Comparison of ENCODE assay signal across 27 cellular contexts in the genomic region with DNA sequence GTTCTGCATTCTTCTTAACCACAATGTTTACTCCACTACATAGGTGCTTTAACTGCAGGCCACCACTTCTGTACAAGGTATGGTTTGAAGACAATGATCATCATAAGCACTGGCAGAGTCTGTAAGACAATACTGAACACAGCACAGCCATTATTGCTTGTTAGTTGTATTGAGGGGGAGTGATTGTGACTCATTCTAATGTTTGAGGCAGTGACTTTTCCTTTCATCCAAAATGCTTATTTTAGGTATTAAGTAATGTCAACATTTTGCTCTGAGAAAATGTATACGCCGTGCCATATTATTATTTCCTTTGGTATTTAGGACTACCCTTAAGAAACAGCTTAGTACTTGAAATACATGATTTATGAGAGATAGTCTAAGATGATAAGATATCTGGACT.
DNase-seq lines count a peak whose midpoint lies in the region; FAIRE-seq and TF ChIP-seq lines count a peak whose summit lies in the region.
"Had no signal": no experiment of that assay in that cellular context is flagged by ENCODE, and none has a peak within 500 bp of the region (broad histone marks: within the 10 kb centered on the region; RNA-seq: fewer than 3 reads in every experiment).

No MANE protein-coding gene starts in this region.

- intact Hi-C loops in CD4-positive, alpha-beta memory T cell (cut with micrococcal nuclease) = no loop called here

- no peak for TF ChIP-seq POLR2A in H1 (IDR thresholded peaks at IDR 0.05; ENCODE audit: control extremely low read depth in 1 of 2, low read depth in 2 of 2, low read length in 2 of 2)

- H3K27me3 Mint-ChIP-seq in CD4-positive, alpha-beta memory T cell = no peaks in the 10 kb centered on the region
- H3K27me3 Mint-ChIP-seq: activated B cell treated with CpG ODN at 0.5 μM for 24 hours; activated naive CD4-positive, alpha-beta T cell treated with anti-CD3 and anti-CD28 coated beads, Interleukin-2, amount 50 U/mL, for 24 hours; B cell; central memory CD8-positive, alpha-beta T cell; memory B cell had no signal

- H3K27me3 ChIP-seq in H1 (replicated peaks in 1 of 4; ENCODE audit: control insufficient read depth in 3 of 4, extremely low read depth in 1 of 4, insufficient read depth in 3 of 4, low read length in 3 of 4) = no peaks in the 10 kb centered on the region
- no peaks in the 10 kb centered on the region for H3K27me3 ChIP-seq in smooth muscle cell (ENCODE audit: low read depth)
- no peaks in the 10 kb centered on the region for H3K27me3 ChIP-seq in CD4-positive, alpha-beta memory T cell (ENCODE audit: insufficient read depth, low read length)
- H3K27me3 ChIP-seq: ascending aorta, dorsolateral prefrontal cortex, hepatocyte, upper lobe of left lung had no signal

- no peak overlapping the region for H2AK5ac ChIP-seq in H1 (ENCODE audit: low read depth, low read length)

- H4K91ac ChIP-seq in H1 (replicated peaks; ENCODE audit: insufficient read length, low read length) = no peak overlapping the region

- H4K8ac ChIP-seq in H1 (ENCODE audit: extremely low read depth, insufficient read depth, low read length) = no peak overlapping the region

- H3K27ac ChIP-seq in H1 (ENCODE audit: low read depth, low read length) = peak overlapping the region; percentile 18; the same call in 1 of the 2 replicates
- H3K27ac ChIP-seq in smooth muscle cell (ENCODE audit: low read depth) = no peak overlapping the region
- H3K27ac ChIP-seq in CD4-positive, alpha-beta memory T cell (ENCODE audit: low read depth, low read length) = no peak overlapping the region
- H3K27ac ChIP-seq: 22Rv1, ascending aorta, dorsolateral prefrontal cortex, hepatocyte, KMS-11, upper lobe of left lung had no signal

- CTCF ChIA-PET in H1 (lab: Charles Lee; ENCODE audit: partially characterized antibody) = interaction anchor here (1.7 kb wide), 1 partner anchor 166 kb away, joined by 3 read pairs; no protein-coding TSS in a partner anchor
- CTCF ChIA-PET in CD4-positive, alpha-beta memory T cell (lab: Charles Lee; ENCODE audit: partially characterized antibody) = no interaction called here

- no peak overlapping the region for H4K5ac ChIP-seq in H1 (ENCODE audit: insufficient read length, low read depth, low read length)

- H3K4me3 ChIP-seq in H1 (ENCODE audit: extremely low read depth in 1 of 4, insufficient read depth in 2 of 4, low read depth in 3 of 4, low read length in 4 of 4) (no peak overlapping the region), smooth muscle cell (no peak overlapping the region)
- H3K4me3 ChIP-seq in CD4-positive, alpha-beta memory T cell (ENCODE audit: low read length in 2 of 2) = no peak overlapping the region
- H3K4me3 ChIP-seq: ascending aorta, dorsolateral prefrontal cortex, hepatocyte, upper lobe of left lung had no signal

- H3K4me1 Mint-ChIP-seq in CD4-positive, alpha-beta memory T cell = no peaks in the 10 kb centered on the region
- H3K4me1 Mint-ChIP-seq: activated B cell treated with CpG ODN at 0.5 μM for 24 hours; activated naive CD4-positive, alpha-beta T cell treated with anti-CD3 and anti-CD28 coated beads, Interleukin-2, amount 50 U/mL, for 24 hours; B cell; central memory CD8-positive, alpha-beta T cell; memory B cell had no signal

- no peak overlapping the region for H3K56ac ChIP-seq in H1 (replicated peaks; ENCODE audit: insufficient read length, low read depth, low read length)

- no peaks in the 10 kb centered on the region for H3K23me2 ChIP-seq in H1 (ENCODE audit: low read depth, low read length)

- H3F3A ChIP-seq in smooth muscle cell (ENCODE audit: low read depth) = no peaks in the 10 kb centered on the region

- DNase-seq in NCI-H2171 treated with DMSO at 0.1 percent for 48 hours (lab: John Stamatoyannopoulos, UW) (peak; percentile 9), NCI-H2171 (lab: John Stamatoyannopoulos, UW) (no peak), NCI-H345 treated with DMSO at 0.1 percent for 48 hours (lab: John Stamatoyannopoulos, UW; ENCODE audit: unreplicated experiment) (peak; percentile 11), H1 (ENCODE audit: low read depth in 1 of 2, low spot score in 2 of 2) (no peak), smooth muscle cell (lab: John Stamatoyannopoulos, UW; ENCODE audit: unreplicated experiment) (no peak), NCI-H2081 treated with DMSO at 0.1 percent for 48 hours (lab: John Stamatoyannopoulos, UW) (no peak), EL (no peak)
- DNase-seq in CD4-positive, alpha-beta memory T cell = no peak
- DNase-seq: activated B cell treated with CpG ODN at 0.5 μM for 24 hours; activated CD4-positive, alpha-beta T cell treated with anti-CD3 and anti-CD28 coated beads, Interleukin-2, amount 50 U/mL, for 4 hours; Caco-2; DND-41; dorsolateral prefrontal cortex; foreskin melanocyte; NCI-H1436 treated with DMSO at 0.1 percent for 48 hours; nucleus accumbens; small intestine; upper lobe of left lung had no signal

- H2BK15ac ChIP-seq in H1 (ENCODE audit: low read length) = no peak overlapping the region

- H3K4me3 Mint-ChIP-seq in CD4-positive, alpha-beta memory T cell = no peak overlapping the region
- H3K4me3 Mint-ChIP-seq: activated B cell treated with CpG ODN at 0.5 μM for 24 hours; activated naive CD4-positive, alpha-beta T cell treated with anti-CD3 and anti-CD28 coated beads, Interleukin-2, amount 50 U/mL, for 24 hours; B cell; central memory CD8-positive, alpha-beta T cell; memory B cell had no signal

- no peak overlapping the region for H3K18ac ChIP-seq in H1 (ENCODE audit: extremely low read depth, low read length)

- H2BK20ac ChIP-seq in H1 (ENCODE audit: low read length) = no peak overlapping the region

- no peak overlapping the region for H2BK12ac ChIP-seq in H1 (ENCODE audit: low read depth, low read length)

- H3K79me2 ChIP-seq in H1 (ENCODE audit: control insufficient read depth in 1 of 2, insufficient read depth in 2 of 2, low read length in 2 of 2) = no peaks in the 10 kb centered on the region
- H3K79me2 ChIP-seq in smooth muscle cell (ENCODE audit: low read depth) = no peaks in the 10 kb centered on the region
- H3K79me2 ChIP-seq: hepatocyte had no signal

- H2BK5ac ChIP-seq in H1 (ENCODE audit: low read depth, low read length) = no peak overlapping the region

- H3K36me3 Mint-ChIP-seq in CD4-positive, alpha-beta memory T cell = no peaks in the 10 kb centered on the region
- H3K36me3 Mint-ChIP-seq: activated naive CD4-positive, alpha-beta T cell treated with anti-CD3 and anti-CD28 coated beads, Interleukin-2, amount 50 U/mL, for 24 hours; memory B cell had no signal

- no peaks in the 10 kb centered on the region for H3K36me3 ChIP-seq in H1 (ENCODE audit: control insufficient read depth in 2 of 4, insufficient read depth in 4 of 4, low read length in 3 of 4)
- H3K36me3 ChIP-seq in smooth muscle cell (ENCODE audit: low read depth) = no peaks in the 10 kb centered on the region
- H3K36me3 ChIP-seq in CD4-positive, alpha-beta memory T cell (ENCODE audit: insufficient read depth, low read length) = no peaks in the 10 kb centered on the region
- H3K36me3 ChIP-seq: ascending aorta, upper lobe of left lung had no signal

- H3K9ac ChIP-seq in H1 (replicated peaks in 1 of 4; ENCODE audit: extremely low read depth in 1 of 4, low read depth in 3 of 4, low read length in 3 of 4) = no peak overlapping the region
- H3K9ac ChIP-seq in smooth muscle cell (ENCODE audit: low read depth) = no peak overlapping the region
- H3K9ac ChIP-seq: KMS-11 had no signal

- FAIRE-seq in H1 (lab: Jason Lieb, UNC) = no peak
- FAIRE-seq: endothelial cell of umbilical vein, small intestine had no signal

- H3K27ac Mint-ChIP-seq in CD4-positive, alpha-beta memory T cell = no peak overlapping the region
- H3K27ac Mint-ChIP-seq: activated B cell treated with CpG ODN at 0.5 μM for 24 hours; activated naive CD4-positive, alpha-beta T cell treated with anti-CD3 and anti-CD28 coated beads, Interleukin-2, amount 50 U/mL, for 24 hours; B cell; memory B cell had no signal

- no peak for TF ChIP-seq EP300 in H1 (IDR thresholded peaks at IDR 0.05; ENCODE audit: borderline replicate concordance in 1 of 2, low read depth in 2 of 2, low read length in 2 of 2)

- H3K9me3 Mint-ChIP-seq in CD4-positive, alpha-beta memory T cell = peaks cover 0 to 28% (median 8%) of the 10 kb centered on the region in 8 donors

- no peak for TF ChIP-seq RAD21 in H1 (IDR thresholded peaks at IDR 0.05 in 1 of 2, conservative IDR thresholded peaks at IDR 0.05 in 1 of 2; ENCODE audit: low read depth in 2 of 2, low read length in 2 of 2)

- H3K79me1 ChIP-seq in H1 (ENCODE audit: low read depth, low read length) = no peaks in the 10 kb centered on the region

- WGBS in H1 (ENCODE audit: extremely low coverage in 1 of 2, insufficient coverage in 1 of 2, insufficient read length in 1 of 2, insufficient replicate concordance in 2 of 2, low coverage in 1 of 2, low lambda C conversion rate in 2 of 2, missing lambda C conversion rate in 1 of 2), 2 experiments = 97% methylated on average over 2 of the region's 2 CpGs; no CpG with 5 or more reads in 1 of the 2 experiments
- WGBS in smooth muscle cell (ENCODE audit: low lambda C conversion rate) = 65% methylated on average over 2 of the region's 2 CpGs

- no peaks in the 10 kb centered on the region for H3K9me3 ChIP-seq in H1 (ENCODE audit: insufficient read depth in 2 of 2, low read depth in 1 of 2, low read length in 1 of 2)
- H3K9me3 ChIP-seq in smooth muscle cell (replicated peaks; ENCODE audit: low read depth) = no peaks in the 10 kb centered on the region
- H3K9me3 ChIP-seq in CD4-positive, alpha-beta memory T cell (ENCODE audit: control insufficient read depth in 1 of 2, low read length in 2 of 2) = no peaks in the 10 kb centered on the region
- H3K9me3 ChIP-seq: ascending aorta, Caco-2, upper lobe of left lung had no signal

- no peak overlapping the region for H3K14ac ChIP-seq in H1 (ENCODE audit: insufficient read length)

- no peak overlapping the region for H2BK120ac ChIP-seq in H1 (replicated peaks; ENCODE audit: low read depth, low read length)

- H2AFZ ChIP-seq in H1 (ENCODE audit: low read length) (no peak overlapping the region), smooth muscle cell (ENCODE audit: low read depth) (no peak overlapping the region)
- H2AFZ ChIP-seq: hepatocyte had no signal

- TF ChIP-seq CTCF in H1 (IDR thresholded peaks at IDR 0.05; ENCODE audit: control extremely low read depth in 1 of 3, insufficient read depth in 1 of 3, low read depth in 1 of 3, low read length in 3 of 3) (no peak), smooth muscle cell (IDR thresholded peaks at IDR 0.05; ENCODE audit: borderline replicate concordance, insufficient read depth, poor library complexity, severe bottlenecking) (no peak)

- H4K20me1 ChIP-seq in H1 (replicated peaks in 1 of 2; ENCODE audit: control insufficient read depth in 1 of 2, insufficient read depth in 2 of 2, low read length in 2 of 2) = no peaks in the 10 kb centered on the region
- no peaks in the 10 kb centered on the region for H4K20me1 ChIP-seq in smooth muscle cell (ENCODE audit: low read depth)

- no peak overlapping the region for H3K23ac ChIP-seq in H1 (ENCODE audit: insufficient read length)

- H3K4me2 ChIP-seq in H1 (ENCODE audit: insufficient read depth in 1 of 2, low read depth in 2 of 2, low read length in 2 of 2) (no peak overlapping the region), smooth muscle cell (peak overlapping the region; percentile 18)
- H3K4me2 ChIP-seq: hepatocyte, KMS-11 had no signal

- H3K4ac ChIP-seq in H1 (replicated peaks; ENCODE audit: insufficient read length, low read depth, low read length) = no peak overlapping the region

- no peaks in the 10 kb centered on the region for H3K4me1 ChIP-seq in H1 (replicated peaks in 1 of 4; ENCODE audit: control insufficient read depth in 3 of 4, insufficient read depth in 4 of 4, low read length in 3 of 4)
- peaks cover 10% of the 10 kb centered on the region for H3K4me1 ChIP-seq in smooth muscle cell (ENCODE audit: low read depth)
- no peaks in the 10 kb centered on the region for H3K4me1 ChIP-seq in CD4-positive, alpha-beta memory T cell (ENCODE audit: insufficient read depth, low read length)
- H3K4me1 ChIP-seq: ascending aorta, Caco-2, upper lobe of left lung had no signal

- POLR2A ChIA-PET in H1 (lab: Charles Lee; ENCODE audit: partially characterized antibody) = no interaction called here
- POLR2A ChIA-PET in CD4-positive, alpha-beta memory T cell (lab: Charles Lee; ENCODE audit: partially characterized antibody) = no interaction called here

Comparison
In these comparisons a context has a peak if more than half of its experiments do, and no peak if none do; other contexts are left out.
1. DNase-seq: peak in NCI-H2171 treated with DMSO at 0.1 percent for 48 hours (single experiment) and NCI-H345 treated with DMSO at 0.1 percent for 48 hours (single experiment); none in NCI-H2171 (single experiment), H1 (0 of 2), smooth muscle cell (single experiment), NCI-H2081 treated with DMSO at 0.1 percent for 48 hours (single experiment), CD4-positive, alpha-beta memory T cell (0 of 5) and EL (single experiment).